In genomic region chr4:155600246-155600645, GRCh38 we compare ENCODE assay signal across 13 cellular contexts.
A peak's percentile ranks its signal among the peaks of the same experiment; 100 is the strongest.
DNase-seq lines count a peak whose midpoint lies in the region; ATAC-seq and TF ChIP-seq lines count a peak whose summit lies in the region.
"Had no signal": no experiment of that assay in that cellular context is flagged by ENCODE, and none has a peak within 500 bp of the region (broad histone marks: within the 10 kb centered on the region; RNA-seq: fewer than 3 reads in every experiment).

No MANE protein-coding gene starts in this region.

- peak overlapping the region; percentile 58 for H3K27ac Mint-ChIP-seq in mesothelial cell of epicardium
- no peak overlapping the region for H3K27ac Mint-ChIP-seq in CD4-positive, alpha-beta memory T cell
- H3K27ac Mint-ChIP-seq: CD14-positive monocyte had no signal

- no peaks in the 10 kb centered on the region for H3K27me3 Mint-ChIP-seq in mesothelial cell of epicardium (ENCODE audit: low read depth)
- H3K27me3 Mint-ChIP-seq in CD4-positive, alpha-beta memory T cell: no peaks in the 10 kb centered on the region

- H3F3A ChIP-seq in SK-N-SH (replicated peaks; ENCODE audit: insufficient read depth): peaks cover 11% of the 10 kb centered on the region

- no peak overlapping the region for H3K4me3 ChIP-seq in Karpas-422 (ENCODE audit: low read length)
- H3K4me3 ChIP-seq in SK-N-SH (ENCODE audit: low read depth in 2 of 2, low read length in 1 of 2): no peak overlapping the region
- H3K4me3 ChIP-seq in aorta (ENCODE audit: low read length in 2 of 2): no peak overlapping the region
- H3K4me3 ChIP-seq in CD4-positive, alpha-beta memory T cell (ENCODE audit: low read length in 2 of 2): no peak overlapping the region
- H3K4me3 ChIP-seq: HAP-1, K562 had no signal

- peak overlapping the region; percentile 5 for H3K4me2 ChIP-seq in Karpas-422 (ENCODE audit: low read depth, low read length, poor library complexity, severe bottlenecking)
- no peak overlapping the region for H3K4me2 ChIP-seq in SK-N-SH

- no peaks in the 10 kb centered on the region for H4K20me1 ChIP-seq in Karpas-422 (ENCODE audit: insufficient read depth, low read depth, low read length)
- H4K20me1 ChIP-seq in SK-N-SH (ENCODE audit: insufficient read depth): no peaks in the 10 kb centered on the region

- DNase-seq in Karpas-422 (peak; percentile 68), SK-N-SH (no peak), mesothelial cell of epicardium (ENCODE audit: low spot score in 2 of 2, unreplicated experiment in 2 of 2) (no peak), aorta (no peak)
- DNase-seq in CD4-positive, alpha-beta memory T cell: no peak
- DNase-seq: Calu3, DMS79 treated with DMSO at 0.1 percent for 48 hours, GF-D8 had no signal

- TF ChIP-seq EP300 in SK-N-SH (IDR thresholded peaks at IDR 0.05; ENCODE audit: borderline replicate concordance in 1 of 2, low read depth in 1 of 2, low read length in 1 of 2): peak in 1 of 2 experiments; percentile 41; a peak in 1 of 4 replicates

- POLR2A ChIA-PET in SK-N-SH (lab: Yijun Ruan, JAX): no interaction called here
- POLR2A ChIA-PET in CD4-positive, alpha-beta memory T cell (lab: Charles Lee; ENCODE audit: partially characterized antibody): no interaction called here

- H3K9ac ChIP-seq in Karpas-422 (ENCODE audit: low read length) (peak overlapping the region; percentile 4; the same call in 1 of the 2 replicates), SK-N-SH (no peak overlapping the region)

- H3K79me2 ChIP-seq in Karpas-422 (ENCODE audit: low read length): no peaks in the 10 kb centered on the region
- no peaks in the 10 kb centered on the region for H3K79me2 ChIP-seq in SK-N-SH (ENCODE audit: insufficient read depth)

- H3K4me1 ChIP-seq in Karpas-422 (ENCODE audit: low read length): peaks cover 99% of the 10 kb centered on the region
- H3K4me1 ChIP-seq in SK-N-SH (ENCODE audit: control insufficient read depth in 1 of 2, insufficient read depth in 2 of 2, low read depth in 1 of 2, low read length in 1 of 2): peaks cover 0 to 6% of the 10 kb centered on the region in 2 experiments; a peak in 3 of 4 replicates
- H3K4me1 ChIP-seq in aorta (ENCODE audit: control insufficient read depth in 1 of 2, insufficient read depth in 2 of 2, low read length in 2 of 2): no peaks in the 10 kb centered on the region
- H3K4me1 ChIP-seq in CD4-positive, alpha-beta memory T cell (ENCODE audit: insufficient read depth, low read length): no peaks in the 10 kb centered on the region
- H3K4me1 ChIP-seq: HAP-1 had no signal

- peak overlapping the region; percentile 89 for H3K27ac ChIP-seq in Karpas-422 (ENCODE audit: low read length)
- H3K27ac ChIP-seq in SK-N-SH (ENCODE audit: low read depth in 2 of 2, low read length in 1 of 2): no peak overlapping the region; a peak in 1 of 4 replicates
- no peak overlapping the region for H3K27ac ChIP-seq in aorta (ENCODE audit: low read depth in 1 of 2, low read length in 2 of 2)
- H3K27ac ChIP-seq in CD4-positive, alpha-beta memory T cell (ENCODE audit: low read depth, low read length): no peak overlapping the region

- H2AFZ ChIP-seq in Karpas-422 (ENCODE audit: low read length): peak overlapping the region; percentile 23
- no peak overlapping the region for H2AFZ ChIP-seq in SK-N-SH (ENCODE audit: low read depth)

- CTCF ChIA-PET in SK-N-SH (lab: Yijun Ruan, JAX): no interaction called here
- CTCF ChIA-PET in CD4-positive, alpha-beta memory T cell (lab: Charles Lee; ENCODE audit: partially characterized antibody): no interaction called here

- no peaks in the 10 kb centered on the region for H3K36me3 Mint-ChIP-seq in mesothelial cell of epicardium
- H3K36me3 Mint-ChIP-seq in CD4-positive, alpha-beta memory T cell: no peaks in the 10 kb centered on the region
- H3K36me3 Mint-ChIP-seq: CD14-positive monocyte had no signal

- H3K9me3 ChIP-seq in Karpas-422 (ENCODE audit: low read length): no peaks in the 10 kb centered on the region
- H3K9me3 ChIP-seq in SK-N-SH: no peaks in the 10 kb centered on the region
- no peaks in the 10 kb centered on the region for H3K9me3 ChIP-seq in aorta (ENCODE audit: control insufficient read depth, low read length)
- H3K9me3 ChIP-seq in CD4-positive, alpha-beta memory T cell (ENCODE audit: control insufficient read depth in 1 of 2, low read length in 2 of 2): no peaks in the 10 kb centered on the region
- H3K9me3 ChIP-seq: HAP-1 had no signal

- no peak for TF ChIP-seq RAD21 in SK-N-SH (IDR thresholded peaks at IDR 0.05; ENCODE audit: low read length)

- no peak for ATAC-seq in GM18858 (IDR thresholded peaks at IDR 0.05; ENCODE audit: unreplicated experiment)
- ATAC-seq in aorta (ENCODE audit: low FRiP score): no peak
- ATAC-seq in HG02588 (IDR thresholded peaks at IDR 0.05; ENCODE audit: unreplicated experiment): no peak
- ATAC-seq: K562 had no signal

- H3K4me1 Mint-ChIP-seq in mesothelial cell of epicardium: peaks cover 79% of the 10 kb centered on the region
- H3K4me1 Mint-ChIP-seq in CD4-positive, alpha-beta memory T cell: no peaks in the 10 kb centered on the region
- H3K4me1 Mint-ChIP-seq: CD14-positive monocyte had no signal

- H3K4me3 Mint-ChIP-seq in mesothelial cell of epicardium: no peak overlapping the region
- no peak overlapping the region for H3K4me3 Mint-ChIP-seq in CD4-positive, alpha-beta memory T cell
- H3K4me3 Mint-ChIP-seq: CD14-positive monocyte had no signal

- intact Hi-C loops in aorta (cut with DNase I): no loop called here
- intact Hi-C loops in CD4-positive, alpha-beta memory T cell (cut with micrococcal nuclease): no loop called here

- no peaks in the 10 kb centered on the region for H3K9me2 ChIP-seq in Karpas-422 (replicated peaks; ENCODE audit: insufficient read depth, low read length)
- no peaks in the 10 kb centered on the region for H3K9me2 ChIP-seq in SK-N-SH

- 68% methylated on average over 6 of the region's 6 CpGs for WGBS in SK-N-SH (ENCODE audit: low lambda C conversion rate)
- 92 to 94% methylated on average over 6 of the region's 6 CpGs for WGBS in aorta, 2 donors

- H3K36me3 ChIP-seq in Karpas-422 (ENCODE audit: insufficient read depth, low read length): no peaks in the 10 kb centered on the region
- H3K36me3 ChIP-seq in SK-N-SH (replicated peaks in 1 of 2; ENCODE audit: control insufficient read depth in 1 of 2, insufficient read depth in 2 of 2, low read length in 1 of 2): no peaks in the 10 kb centered on the region
- no peaks in the 10 kb centered on the region for H3K36me3 ChIP-seq in aorta (ENCODE audit: control insufficient read depth in 1 of 2, insufficient read depth in 2 of 2, low read length in 1 of 2)
- H3K36me3 ChIP-seq in CD4-positive, alpha-beta memory T cell (ENCODE audit: insufficient read depth, low read length): no peaks in the 10 kb centered on the region
- H3K36me3 ChIP-seq: HAP-1 had no signal

- no peaks in the 10 kb centered on the region for H3K27me3 ChIP-seq in Karpas-422 (ENCODE audit: low read length)
- H3K27me3 ChIP-seq in SK-N-SH (ENCODE audit: insufficient read depth): no peaks in the 10 kb centered on the region
- H3K27me3 ChIP-seq in aorta (ENCODE audit: control insufficient read depth in 1 of 2, insufficient read depth in 2 of 2, low read length in 1 of 2): no peaks in the 10 kb centered on the region
- H3K27me3 ChIP-seq in CD4-positive, alpha-beta memory T cell (ENCODE audit: insufficient read depth, low read length): no peaks in the 10 kb centered on the region

- TF ChIP-seq CTCF in SK-N-SH (IDR thresholded peaks at IDR 0.05) (no peak), mesothelial cell of epicardium (IDR thresholded peaks at IDR 0.05; ENCODE audit: unreplicated experiment) (no peak)

- H3K9me3 Mint-ChIP-seq in mesothelial cell of epicardium: no peaks in the 10 kb centered on the region
- no peaks in the 10 kb centered on the region for H3K9me3 Mint-ChIP-seq in CD4-positive, alpha-beta memory T cell
- H3K9me3 Mint-ChIP-seq: CD14-positive monocyte had no signal

TF ChIP-seq in SK-N-SH, 30 proteins besides CTCF, POLR2A, EP300 and RAD21:
- no peak for TF ChIP-seq ELF1 (IDR thresholded peaks at IDR 0.05)
- TF ChIP-seq JUND (IDR thresholded peaks at IDR 0.05): peak; percentile 50; the same call in 1 of the 2 replicates
- no peak for TF ChIP-seq SMC3 (IDR thresholded peaks at IDR 0.05; ENCODE audit: low read depth, low read length)
- no peak for TF ChIP-seq POLR2AphosphoS5 (IDR thresholded peaks at IDR 0.05; ENCODE audit: low read depth, low read length)
- TF ChIP-seq NFIC (IDR thresholded peaks at IDR 0.05; ENCODE audit: borderline replicate concordance): peak; percentile 47; the same call in 1 of the 2 replicates
- peak; percentile 66; the same call in 1 of the 2 replicates for TF ChIP-seq TEAD4 (IDR thresholded peaks at IDR 0.05; ENCODE audit: borderline replicate concordance, insufficient read depth)
- TF ChIP-seq FOSL2 (IDR thresholded peaks at IDR 0.05; ENCODE audit: borderline replicate concordance, low read depth): peak; percentile 37; the same call in 1 of the 2 replicates
- TF ChIP-seq GABPA (IDR thresholded peaks at IDR 0.05; ENCODE audit: low read depth): no peak
- peak; percentile 73 for TF ChIP-seq TCF12 (IDR thresholded peaks at IDR 0.05)
- TF ChIP-seq ZBTB33 (IDR thresholded peaks at IDR 0.05; ENCODE audit: borderline replicate concordance, low read depth): no peak
- TF ChIP-seq PBX3 (IDR thresholded peaks at IDR 0.05): peak; percentile 70
